ENCODE assay signal across 17 cellular contexts in the genomic region with DNA sequence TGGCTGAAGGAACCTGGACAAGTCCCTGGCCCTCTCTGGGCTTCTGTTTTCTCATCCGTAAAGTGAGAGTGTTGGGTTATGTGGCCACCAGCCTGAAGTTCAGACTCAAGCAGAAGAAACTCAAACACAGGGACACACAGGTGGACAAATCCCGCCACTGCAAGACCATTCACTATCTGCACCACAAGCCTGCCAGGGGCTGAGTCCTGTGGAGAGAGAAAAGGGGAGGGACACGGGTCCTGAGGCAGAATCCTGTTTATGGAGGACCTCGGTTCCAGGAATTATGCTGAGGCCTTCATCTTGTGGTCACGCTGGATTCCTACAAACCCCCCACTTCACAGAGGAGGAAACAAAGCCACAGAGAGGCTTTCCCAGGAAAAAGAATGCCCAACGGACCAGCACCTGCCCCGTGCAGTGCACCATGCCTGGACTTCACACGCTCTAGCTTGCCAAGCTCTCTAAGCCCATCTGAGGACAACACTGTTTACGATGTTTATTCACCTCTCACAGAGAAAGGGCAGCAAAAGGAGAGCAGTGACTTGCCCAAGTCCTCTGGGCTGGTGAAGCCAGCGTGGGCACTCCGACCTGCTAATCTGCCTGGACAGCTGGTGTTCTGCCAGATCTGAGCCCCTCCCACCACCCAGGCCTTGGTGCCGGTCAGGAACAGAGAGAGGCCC. TPM values are rescaled to one million over a fixed set of nuclear protein-coding genes. Genes with fewer than 3 reads are reported as not detected.
"Had no signal": no experiment of that assay in that cellular context is flagged by ENCODE, and none has a peak within 500 bp of the region (broad histone marks: within the 10 kb centered on the region; RNA-seq: fewer than 3 reads in every experiment).

No MANE protein-coding gene starts in this region.

- H3K36me3 ChIP-seq: tibial nerve, vagina had no signal

- H3K36me3 Mint-ChIP-seq: activated CD4-positive, alpha-beta memory T cell treated with anti-CD3 and anti-CD28 coated beads for 36 hours; activated naive CD4-positive, alpha-beta T cell treated with anti-CD3 and anti-CD28 coated beads, Interleukin-2, amount 10 ng/mL, durations not matched to agents 7 days and 5 days; naive thymus-derived CD4-positive, alpha-beta T cell; stimulated activated naive B cell treated with anti-CD40 and anti-IgM and Interleukin-4, amounts not matched to agents 10 μg/mL and 1 μg/mL and 100 μg/mL, for 72 hours had no signal

- H3K9ac ChIP-seq: parathyroid adenoma had no signal

- H3K27me3 Mint-ChIP-seq: activated CD4-positive, alpha-beta memory T cell treated with anti-CD3 and anti-CD28 coated beads for 36 hours; activated T-cell treated with anti-CD3 and anti-CD28 coated beads, Interleukin-2, amount 50 U/mL, for 24 hours had no signal

- H3K4me3 ChIP-seq: tibial nerve, vagina had no signal

- H3K9me3 Mint-ChIP-seq: activated CD4-positive, alpha-beta memory T cell treated with anti-CD3 and anti-CD28 coated beads for 36 hours; activated naive CD4-positive, alpha-beta T cell treated with anti-CD3 and anti-CD28 coated beads, Interleukin-2, amount 10 ng/mL, durations not matched to agents 7 days and 5 days; activated T-cell treated with anti-CD3 and anti-CD28 coated beads, Interleukin-2, amount 50 U/mL, for 24 hours; endodermal cell; naive thymus-derived CD4-positive, alpha-beta T cell; stimulated activated naive B cell treated with anti-CD40 and anti-IgM and Interleukin-4, amounts not matched to agents 10 μg/mL and 1 μg/mL and 100 μg/mL, for 72 hours had no signal

- H3K4me1 ChIP-seq: tibial nerve, vagina had no signal

- H3K4me3 Mint-ChIP-seq: activated CD4-positive, alpha-beta memory T cell treated with anti-CD3 and anti-CD28 coated beads for 36 hours; activated CD4-positive, alpha-beta T cell treated with anti-CD3 and anti-CD28 coated beads for 36 hours; activated naive CD4-positive, alpha-beta T cell treated with anti-CD3 and anti-CD28 coated beads, Interleukin-2, amount 10 ng/mL, durations not matched to agents 7 days and 5 days; activated T-cell treated with anti-CD3 and anti-CD28 coated beads, Interleukin-2, amount 50 U/mL, for 24 hours; endodermal cell; naive thymus-derived CD4-positive, alpha-beta T cell; stimulated activated naive B cell treated with anti-CD40 and anti-IgM and Interleukin-4, amounts not matched to agents 10 μg/mL and 1 μg/mL and 100 μg/mL, for 72 hours had no signal

- H3K79me2 ChIP-seq: parathyroid adenoma had no signal

- H2AFZ ChIP-seq: parathyroid adenoma had no signal

- H3K27me3 ChIP-seq: tibial nerve, vagina had no signal

- H3K27ac ChIP-seq: parathyroid adenoma, tibial nerve, vagina had no signal

- H3K4me1 Mint-ChIP-seq: activated CD4-positive, alpha-beta T cell treated with anti-CD3 and anti-CD28 coated beads for 36 hours; activated naive CD4-positive, alpha-beta T cell treated with anti-CD3 and anti-CD28 coated beads, Interleukin-2, amount 10 ng/mL, durations not matched to agents 7 days and 5 days had no signal

- H3K9me3 ChIP-seq: tibial nerve, vagina had no signal

- H3K27ac Mint-ChIP-seq: activated CD4-positive, alpha-beta memory T cell treated with anti-CD3 and anti-CD28 coated beads for 36 hours; activated CD4-positive, alpha-beta T cell treated with anti-CD3 and anti-CD28 coated beads for 36 hours; activated naive CD4-positive, alpha-beta T cell treated with anti-CD3 and anti-CD28 coated beads, Interleukin-2, amount 10 ng/mL, durations not matched to agents 7 days and 5 days; activated T-cell treated with anti-CD3 and anti-CD28 coated beads, Interleukin-2, amount 50 U/mL, for 24 hours; endodermal cell; naive thymus-derived CD4-positive, alpha-beta T cell; stimulated activated naive B cell treated with anti-CD40 and anti-IgM and Interleukin-4, amounts not matched to agents 10 μg/mL and 1 μg/mL and 100 μg/mL, for 72 hours had no signal

- ATAC-seq: activated CD4-positive, alpha-beta T cell treated with anti-CD3 and anti-CD28 coated beads for 36 hours; naive thymus-derived CD4-positive, alpha-beta T cell; stimulated activated naive B cell treated with anti-CD40 and anti-IgM and Interleukin-4, amounts not matched to agents 10 μg/mL and 1 μg/mL and 100 μg/mL, for 72 hours had no signal

- DNase-seq: activated CD4-positive, alpha-beta memory T cell treated with anti-CD3 and anti-CD28 coated beads for 36 hours; activated CD4-positive, alpha-beta T cell treated with anti-CD3 and anti-CD28 coated beads for 36 hours; activated naive CD4-positive, alpha-beta T cell treated with anti-CD3 and anti-CD28 coated beads, Interleukin-2, amount 10 ng/mL, durations not matched to agents 7 days and 5 days; activated T-cell treated with anti-CD3 and anti-CD28 coated beads, Interleukin-2, amount 50 U/mL, for 24 hours; dermis blood vessel endothelial cell; endodermal cell; naive thymus-derived CD4-positive, alpha-beta T cell; retina; stimulated activated CD4-positive, alpha-beta T cell treated with anti-CD3 and anti-CD28 coated beads, Interleukin-2, amount 100 ng/mL, for 48 hours; stimulated activated naive B cell treated with anti-CD40 and anti-IgM and Interleukin-4, amounts not matched to agents 10 μg/mL and 1 μg/mL and 100 μg/mL, for 72 hours had no signal

RNA-seq across cellular contexts. Expression of a gene that starts 1.3 kb away (rescaled TPM):
- total RNA-seq: activated CD4-positive, alpha-beta memory T cell treated with anti-CD3 and anti-CD28 coated beads for 36 hours; activated CD4-positive, alpha-beta T cell treated with anti-CD3 and anti-CD28 coated beads for 36 hours; astrocyte; bronchial epithelial cell; chondrocyte; dermis blood vessel endothelial cell; lung microvascular endothelial cell; vagina had no signal

RNA-seq across cellular contexts. Expression of a gene that starts 39.1 kb away (rescaled TPM):
- total RNA-seq: activated CD4-positive, alpha-beta memory T cell treated with anti-CD3 and anti-CD28 coated beads for 36 hours; lung microvascular endothelial cell; tibial nerve had no signal
